ENCODE assay signal across 21 cellular contexts in genomic region chr20:42886046-42886445, GRCh38.
"Had no signal": no experiment of that assay in that cellular context is flagged by ENCODE, and none has a peak within 500 bp of the region (broad histone marks: within the 10 kb centered on the region; RNA-seq: fewer than 3 reads in every experiment).

No MANE protein-coding gene starts in this region.

- H3K36me3 Mint-ChIP-seq: mesothelial cell of epicardium, naive B cell had no signal

- H3K4me1 Mint-ChIP-seq: mesothelial cell of epicardium, naive B cell had no signal

- H3K4me3 ChIP-seq: coronary artery, dorsolateral prefrontal cortex, esophagus muscularis mucosa, gastroesophageal sphincter, heart left ventricle, hepatocyte, left lung, lower lobe of right lung, mucosa of descending colon had no signal

- DNase-seq: dermis blood vessel endothelial cell; dorsolateral prefrontal cortex; effector CD4-positive, alpha-beta T cell; effector memory CD4-positive, alpha-beta T cell; foreskin keratinocyte; heart left ventricle; hypothalamus; kidney; kidney glomerular epithelial cell; left colon; left lung; left ventricle myocardium superior; lower lobe of right lung; mesenchymal stem cell; mucosa of descending colon; naive B cell had no signal

- H3K27me3 ChIP-seq: dorsolateral prefrontal cortex, esophagus muscularis mucosa, foreskin keratinocyte, gastroesophageal sphincter, heart left ventricle, hepatocyte, left lung had no signal

- H3K27ac ChIP-seq: coronary artery, dorsolateral prefrontal cortex, esophagus muscularis mucosa, foreskin keratinocyte, gastroesophageal sphincter, heart left ventricle, hepatocyte, left lung, lower lobe of right lung had no signal

- H3K4me3 Mint-ChIP-seq: mesothelial cell of epicardium, naive B cell had no signal

- ATAC-seq: foreskin keratinocyte, gastroesophageal sphincter, heart left ventricle, left colon, left lung, left ventricle myocardium superior, lower lobe of right lung, mucosa of descending colon had no signal

- H3K36me3 ChIP-seq: esophagus muscularis mucosa, gastroesophageal sphincter, heart left ventricle, left lung, lower lobe of right lung had no signal

- H3K27me3 Mint-ChIP-seq: naive B cell had no signal

- H3K27ac Mint-ChIP-seq: mesothelial cell of epicardium, naive B cell had no signal

- H3K4me1 ChIP-seq: esophagus muscularis mucosa, foreskin keratinocyte, gastroesophageal sphincter, heart left ventricle, left lung, lower lobe of right lung had no signal

- H3K9me3 ChIP-seq: esophagus muscularis mucosa, gastroesophageal sphincter, heart left ventricle, lower lobe of right lung, mucosa of descending colon had no signal
